In the genomic region with DNA sequence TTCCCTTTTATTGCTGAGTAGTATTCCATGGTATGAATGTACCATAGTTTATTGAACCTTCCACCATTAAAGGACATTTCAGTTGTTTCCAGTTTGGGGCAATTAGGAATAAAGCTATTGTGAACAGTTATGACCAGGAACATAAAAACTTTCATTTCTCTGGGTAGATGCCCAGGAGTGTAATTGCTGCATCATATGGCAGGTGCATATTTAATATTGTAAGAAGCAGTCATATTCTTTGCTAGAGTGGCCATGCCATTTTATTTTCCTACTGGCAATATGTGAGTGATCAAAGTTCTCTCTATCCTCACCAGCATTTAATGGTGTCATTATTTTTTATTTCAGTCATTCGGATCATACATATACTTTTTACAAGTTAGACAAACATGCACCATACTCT, we compare ENCODE assay signal across 9 cellular contexts.
"Had no signal": no experiment of that assay in that cellular context is flagged by ENCODE, and none has a peak within 500 bp of the region (broad histone marks: within the 10 kb centered on the region; RNA-seq: fewer than 3 reads in every experiment).

No MANE protein-coding gene starts in this region.

- DNase-seq: GM23248, GOT3, H7, HFFc6 had no signal

- H3K9me3 ChIP-seq: HAP-1 had no signal

- H3K9me3 Mint-ChIP-seq: HFFc6, IgD-negative memory B cell had no signal

- H3K36me3 Mint-ChIP-seq: IgD-negative memory B cell had no signal

- H3K4me3 ChIP-seq: GM23248, HAP-1 had no signal

- ATAC-seq: HCT116, HepG2 had no signal

- H3K27me3 Mint-ChIP-seq: IgD-negative memory B cell had no signal

- FAIRE-seq: HepG2 had no signal

- H3K4me3 Mint-ChIP-seq: HFFc6, IgD-negative memory B cell had no signal

- H3K27ac Mint-ChIP-seq: HFFc6, IgD-negative memory B cell had no signal

- H3K36me3 ChIP-seq: HAP-1 had no signal

- H3K4me1 ChIP-seq: HAP-1 had no signal

- H2AFZ ChIP-seq: GM23248 had no signal

- H3K27ac ChIP-seq: GM23248, HL-60 had no signal

- H3K9ac ChIP-seq: GM23248 had no signal
